ENCODE assay signal across 16 cellular contexts in the genomic region with DNA sequence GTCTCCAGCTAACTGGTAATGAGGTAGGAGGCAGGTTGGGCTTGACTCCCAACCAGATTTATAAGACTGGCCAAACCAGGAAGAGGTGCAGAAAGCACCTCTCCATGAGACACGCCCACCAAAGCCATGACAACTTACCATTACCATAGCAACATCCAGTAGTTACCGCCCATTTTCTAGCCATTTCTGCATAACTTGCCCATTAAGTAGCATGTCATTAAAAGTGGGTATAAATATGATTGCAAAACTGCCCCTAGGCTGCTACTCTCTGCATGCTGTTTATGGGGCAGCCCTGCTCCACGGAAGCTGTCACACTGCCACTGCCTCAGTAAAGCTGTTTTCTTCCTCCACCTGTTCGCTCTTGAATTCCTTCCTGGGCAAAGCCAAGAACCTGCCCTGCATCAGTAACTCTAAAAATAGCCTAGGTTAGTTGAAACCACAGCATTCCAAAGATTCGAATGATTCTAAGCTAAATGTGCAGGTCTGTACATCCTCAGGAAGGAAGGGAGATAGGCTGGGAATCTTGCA.
DNase-seq lines count a peak whose midpoint lies in the region; ATAC-seq and TF ChIP-seq lines count a peak whose summit lies in the region.
"Had no signal": no experiment of that assay in that cellular context is flagged by ENCODE, and none has a peak within 500 bp of the region (broad histone marks: within the 10 kb centered on the region; RNA-seq: fewer than 3 reads in every experiment).

No MANE protein-coding gene starts in this region.

- WGBS in lung, 2 donors = 67 to 74% methylated on average over 5 of the region's 5 CpGs
- WGBS in testis, 2 donors = 85 to 87% methylated on average over 5 of the region's 5 CpGs

- H3K9me3 Mint-ChIP-seq in activated naive CD8-positive, alpha-beta T cell treated with anti-CD3 and anti-CD28 coated beads, Interleukin-2, amount 50 U/mL, for 24 hours = no peaks in the 10 kb centered on the region
- H3K9me3 Mint-ChIP-seq: stimulated activated naive CD8-positive, alpha-beta T cell treated with anti-CD3 and anti-CD28 coated beads, Interleukin-15, amount 100 ng/mL, for 72 hours had no signal

- no peak for ATAC-seq in lung (ENCODE audit: insufficient read depth, low FRiP score)
- no peak for ATAC-seq in HG03139 (IDR thresholded peaks at IDR 0.05; ENCODE audit: unreplicated experiment)
- ATAC-seq in activated naive CD8-positive, alpha-beta T cell treated with anti-CD3 and anti-CD28 coated beads, Interleukin-2, amount 50 U/mL, for 24 hours = no peak
- ATAC-seq: stimulated activated naive CD8-positive, alpha-beta T cell treated with anti-CD3 and anti-CD28 coated beads, Interleukin-15, amount 100 ng/mL, for 72 hours had no signal

- H3K4me3 ChIP-seq in lung (no peak overlapping the region), testis (no peak overlapping the region)
- H3K4me3 ChIP-seq: esophagus squamous epithelium, right atrium auricular region had no signal

- peak; percentile 77 for DNase-seq in DMS79 treated with DMSO at 0.1 percent for 48 hours (lab: John Stamatoyannopoulos, UW)
- DNase-seq in LoVo (ENCODE audit: low spot score) = peak; percentile 6
- peak; percentile 21 for DNase-seq in astrocyte of the hippocampus (ENCODE audit: low read depth, low spot score)
- DNase-seq in lung (ENCODE audit: low spot score) = peak; percentile 56
- DNase-seq in Ammon's horn (ENCODE audit: low spot score) = no peak
- DNase-seq in testis = no peak
- no peak for DNase-seq in activated naive CD8-positive, alpha-beta T cell treated with anti-CD3 and anti-CD28 coated beads, Interleukin-2, amount 50 U/mL, for 24 hours
- DNase-seq: activated CD4-positive, alpha-beta T cell treated with anti-CD3 and anti-CD28 coated beads, Interleukin-2, amount 50 U/mL, for 1 hour; activated gamma-delta T cell; esophagus squamous epithelium; MM.1S; stimulated activated CD4-positive, alpha-beta T cell treated with anti-CD3 and anti-CD28 coated beads, Interleukin-4, amount 100 ng/mL, for 4 hours; stimulated activated naive CD8-positive, alpha-beta T cell treated with anti-CD3 and anti-CD28 coated beads, Interleukin-15, amount 100 ng/mL, for 72 hours; SW 1271 had no signal

- no peaks in the 10 kb centered on the region for H3K27me3 Mint-ChIP-seq in activated naive CD8-positive, alpha-beta T cell treated with anti-CD3 and anti-CD28 coated beads, Interleukin-2, amount 50 U/mL, for 24 hours

- no peaks in the 10 kb centered on the region for H3K27me3 ChIP-seq in lung (ENCODE audit: control insufficient read depth, insufficient read depth)
- H3K27me3 ChIP-seq in testis = no peaks in the 10 kb centered on the region
- H3K27me3 ChIP-seq: right atrium auricular region had no signal

- TF ChIP-seq CTCF in lung (IDR thresholded peaks at IDR 0.05; ENCODE audit: control extremely low read depth, extremely low read depth) = no peak
- TF ChIP-seq CTCF in testis (IDR thresholded peaks at IDR 0.05) = no peak

- no peak overlapping the region for H3K27ac Mint-ChIP-seq in activated naive CD8-positive, alpha-beta T cell treated with anti-CD3 and anti-CD28 coated beads, Interleukin-2, amount 50 U/mL, for 24 hours
- H3K27ac Mint-ChIP-seq: stimulated activated naive CD8-positive, alpha-beta T cell treated with anti-CD3 and anti-CD28 coated beads, Interleukin-15, amount 100 ng/mL, for 72 hours had no signal

- no peaks in the 10 kb centered on the region for H3K36me3 Mint-ChIP-seq in activated naive CD8-positive, alpha-beta T cell treated with anti-CD3 and anti-CD28 coated beads, Interleukin-2, amount 50 U/mL, for 24 hours (ENCODE audit: low read depth)

- intact Hi-C loops in testis (cut with DNase I; ENCODE audit: low total_unique reads) = no loop called here

- no peaks in the 10 kb centered on the region for H3K4me1 Mint-ChIP-seq in activated naive CD8-positive, alpha-beta T cell treated with anti-CD3 and anti-CD28 coated beads, Interleukin-2, amount 50 U/mL, for 24 hours
- H3K4me1 Mint-ChIP-seq: stimulated activated naive CD8-positive, alpha-beta T cell treated with anti-CD3 and anti-CD28 coated beads, Interleukin-15, amount 100 ng/mL, for 72 hours had no signal

- H3K27ac ChIP-seq in lung (ENCODE audit: low read depth in 1 of 2, low read length in 1 of 2) = no peak overlapping the region
- H3K27ac ChIP-seq in testis = no peak overlapping the region
- H3K27ac ChIP-seq: esophagus squamous epithelium, right atrium auricular region had no signal

- H3K36me3 ChIP-seq in lung (ENCODE audit: control insufficient read depth in 2 of 2, insufficient read depth in 2 of 2, low read length in 2 of 2) (no peaks in the 10 kb centered on the region), testis (ENCODE audit: low read depth, missing control alignments) (no peaks in the 10 kb centered on the region)
- H3K36me3 ChIP-seq: esophagus squamous epithelium, right atrium auricular region had no signal

- H3K4me3 Mint-ChIP-seq in activated naive CD8-positive, alpha-beta T cell treated with anti-CD3 and anti-CD28 coated beads, Interleukin-2, amount 50 U/mL, for 24 hours = no peak overlapping the region
- H3K4me3 Mint-ChIP-seq: stimulated activated naive CD8-positive, alpha-beta T cell treated with anti-CD3 and anti-CD28 coated beads, Interleukin-15, amount 100 ng/mL, for 72 hours had no signal

- H3K4me1 ChIP-seq in lung (ENCODE audit: control insufficient read depth in 2 of 2, insufficient read depth in 2 of 2, low read length in 2 of 2) = no peaks in the 10 kb centered on the region
- H3K4me1 ChIP-seq in testis = peaks cover 4% of the 10 kb centered on the region
- H3K4me1 ChIP-seq: right atrium auricular region had no signal

- no peak for TF ChIP-seq POLR2A in testis (IDR thresholded peaks at IDR 0.05)

- H3K9me3 ChIP-seq in lung (ENCODE audit: control insufficient read depth in 2 of 2, insufficient read depth in 1 of 2, low read length in 1 of 2) (no peaks in the 10 kb centered on the region), testis (no peaks in the 10 kb centered on the region)
- H3K9me3 ChIP-seq: esophagus squamous epithelium, right atrium auricular region had no signal

Comparison
In these comparisons a context has a peak if more than half of its experiments do, and no peak if none do; other contexts are left out.
1. DNase-seq: peak in DMS79 treated with DMSO at 0.1 percent for 48 hours (single experiment), LoVo (single experiment), astrocyte of the hippocampus (single experiment) and lung (single experiment); none in Ammon's horn (single experiment), testis (single experiment) and activated naive CD8-positive, alpha-beta T cell treated with anti-CD3 and anti-CD28 coated beads, Interleukin-2, amount 50 U/mL, for 24 hours (single experiment).